In the genomic region with DNA sequence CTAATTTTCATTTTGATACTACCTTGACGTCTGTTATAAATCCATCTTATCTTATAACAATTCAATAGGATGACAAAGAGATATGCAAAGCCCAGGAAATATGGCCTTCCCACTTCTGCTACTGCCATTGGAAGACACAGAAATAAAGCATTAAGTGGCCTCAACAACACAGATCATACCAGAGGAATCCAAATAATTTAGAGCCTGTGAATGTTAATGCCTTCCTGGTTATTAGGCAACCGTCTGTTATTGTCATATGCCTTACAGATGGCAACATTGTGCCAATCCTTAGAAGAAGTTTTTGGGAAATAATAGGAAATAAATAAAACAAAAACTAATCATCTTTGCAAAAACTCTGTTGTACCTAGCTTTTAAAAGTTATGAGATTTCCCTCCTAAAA, we compare ENCODE assay signal across 18 cellular contexts.
"Had no signal": no experiment of that assay in that cellular context is flagged by ENCODE, and none has a peak within 500 bp of the region (broad histone marks: within the 10 kb centered on the region; RNA-seq: fewer than 3 reads in every experiment).

No MANE protein-coding gene starts in this region.

- H3K4me1 ChIP-seq: testis had no signal

- H3K4me3 Mint-ChIP-seq: activated naive CD8-positive, alpha-beta T cell treated with anti-CD3 and anti-CD28 coated beads for 36 hours; dendritic cell treated with granulocyte-macrophage colony-stimulating factor and Interleukin-4, amounts not matched to agents 40 ng/mL and 50 ng/mL, for 4 days; effector memory CD8-positive, alpha-beta T cell; nephron progenitor cell; WTC11 had no signal

- H3K27me3 ChIP-seq: stomach, testis had no signal

- H3K27ac ChIP-seq: stomach, testis had no signal

- H3K27me3 Mint-ChIP-seq: activated naive CD8-positive, alpha-beta T cell treated with anti-CD3 and anti-CD28 coated beads for 36 hours; effector memory CD8-positive, alpha-beta T cell had no signal

- H3K27ac Mint-ChIP-seq: activated naive CD8-positive, alpha-beta T cell treated with anti-CD3 and anti-CD28 coated beads for 36 hours; activated T-cell treated with anti-CD3 and anti-CD28 coated beads, Interleukin-2, amount 50 U/mL, for 72 hours; dendritic cell treated with granulocyte-macrophage colony-stimulating factor and Interleukin-4, amounts not matched to agents 40 ng/mL and 50 ng/mL, for 4 days; effector memory CD8-positive, alpha-beta T cell; nephron progenitor cell; WTC11 had no signal

- H3K9me3 Mint-ChIP-seq: activated T-cell treated with anti-CD3 and anti-CD28 coated beads, Interleukin-2, amount 50 U/mL, for 72 hours; dendritic cell treated with granulocyte-macrophage colony-stimulating factor and Interleukin-4, amounts not matched to agents 40 ng/mL and 50 ng/mL, for 4 days; effector memory CD8-positive, alpha-beta T cell; nephron progenitor cell; WTC11 had no signal

- H3K36me3 ChIP-seq: stomach had no signal

- H3K4me3 ChIP-seq: stomach, testis had no signal

- ATAC-seq: activated T-cell treated with anti-CD3 and anti-CD28 coated beads, Interleukin-2, amount 50 U/mL, for 72 hours; effector memory CD8-positive, alpha-beta T cell; WTC11 had no signal

- H3K36me3 Mint-ChIP-seq: WTC11 had no signal

- DNase-seq: activated CD4-positive, alpha-beta T cell treated with anti-CD3 and anti-CD28 coated beads for 4 hours; activated CD8-positive, alpha-beta memory T cell treated with anti-CD3 and anti-CD28 coated beads, Interleukin-2, amount 50 U/mL, for 48 hours; activated gamma-delta T cell; activated naive CD8-positive, alpha-beta T cell treated with anti-CD3 and anti-CD28 coated beads for 36 hours; activated T-cell treated with anti-CD3 and anti-CD28 coated beads, Interleukin-2, amount 50 U/mL, for 72 hours; aorta; cerebellar nuclear complex; effector memory CD8-positive, alpha-beta T cell; head of caudate nucleus; kidney glomerular epithelial cell; mesenchymal stem cell; nephron progenitor cell; occipital lobe; stomach; T-helper 1 cell; testis had no signal

- H3K9me3 ChIP-seq: stomach, testis had no signal
